ENCODE assay signal across 30 cellular contexts in the genomic region with DNA sequence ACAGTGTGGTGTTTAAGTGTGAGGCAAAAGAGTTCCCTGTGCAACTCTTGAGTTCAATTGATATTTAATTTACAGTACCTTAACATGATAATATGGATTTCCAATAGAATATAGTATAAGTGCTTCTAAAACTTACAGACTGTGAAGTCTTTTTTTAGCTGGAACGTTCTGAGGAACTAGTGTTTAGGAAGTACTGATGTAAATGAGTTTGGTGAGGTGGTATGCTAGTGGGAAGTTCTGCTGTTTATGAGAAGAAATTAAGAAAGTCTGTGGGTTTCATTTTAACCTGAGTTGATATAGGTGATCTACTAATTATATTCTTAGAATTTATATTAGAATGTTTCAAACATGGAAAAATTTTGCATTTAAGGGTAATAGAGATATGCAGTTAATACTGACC. TPM values are rescaled to one million over a fixed set of nuclear protein-coding genes. Genes with fewer than 3 reads are reported as not detected.
DNase-seq lines count a peak whose midpoint lies in the region; ATAC-seq and TF ChIP-seq lines count a peak whose summit lies in the region.
"Had no signal": no experiment of that assay in that cellular context is flagged by ENCODE, and none has a peak within 500 bp of the region (broad histone marks: within the 10 kb centered on the region; RNA-seq: fewer than 3 reads in every experiment).

No MANE protein-coding gene starts in this region.

- H3K4me1 ChIP-seq in mammary epithelial cell (ENCODE audit: insufficient read depth, low read length) = peaks cover 9% of the 10 kb centered on the region
- H3K4me1 ChIP-seq: adrenal gland, HAP-1 had no signal

- ATAC-seq in memory B cell (ENCODE audit: low read depth) (peak; percentile 41), HG03175 (IDR thresholded peaks at IDR 0.05; ENCODE audit: unreplicated experiment) (no peak)
- ATAC-seq: GM12878, Panc1, SK-N-SH treated with all-trans-retinoic acid at 6 μM for 48 hours had no signal

- no peak overlapping the region for H2AFZ ChIP-seq in mammary epithelial cell (ENCODE audit: low read depth, low read length)

- H3K9me3 Mint-ChIP-seq in MCF 10A (ENCODE audit: unreplicated experiment) (no peaks in the 10 kb centered on the region), memory B cell (no peaks in the 10 kb centered on the region)
- no peaks in the 10 kb centered on the region for H3K9me3 Mint-ChIP-seq in activated naive CD8-positive, alpha-beta T cell (ENCODE audit: low read depth)
- no peaks in the 10 kb centered on the region for H3K9me3 Mint-ChIP-seq in T-helper 2 cell treated with Interferon-gamma antibody and Interleukin-4, amounts not matched to agents 5 μg/mL and 100 μg/mL, for 36 hours
- H3K9me3 Mint-ChIP-seq: nephron; T-helper 1 cell treated with Interleukin-12 subunit alpha and Interleukin-12 subunit beta and Interleukin-4 antibody, amounts not matched to agents 30 μg/mL and 1 μg/mL, for 36 hours had no signal

- no peak overlapping the region for H3K27ac ChIP-seq in mammary epithelial cell (ENCODE audit: insufficient read depth, low read depth, low read length)
- H3K27ac ChIP-seq: adrenal gland, brain microvascular endothelial cell, ovary, stomach had no signal

- dilution Hi-C loops in mammary epithelial cell (cut with HindIII; ENCODE audit: low sequenced_read_pairs) = no loop called here

- H3K4me3 ChIP-seq in mammary epithelial cell (replicated peaks in 1 of 3; ENCODE audit: insufficient read depth in 1 of 3, low read depth in 2 of 3, low read length in 3 of 3) = no peak overlapping the region
- H3K4me3 ChIP-seq: adrenal gland, GM12878, HAP-1, ovary, stomach had no signal

- H3K27me3 ChIP-seq in mammary epithelial cell (ENCODE audit: insufficient read depth, low read length) = no peaks in the 10 kb centered on the region
- H3K27me3 ChIP-seq: adrenal gland, brain microvascular endothelial cell, ovary, stomach had no signal

- WGBS in mammary epithelial cell (ENCODE audit: low coverage, missing lambda C conversion rate) = 56% methylated on average over 1 of the region's 1 CpG

- POLR2A ChIA-PET in MCF 10A (lab: Yijun Ruan, JAX) = interaction anchor here (0.8 to 2.9 kb wide), 10 partner anchors 8 to 578 kb away, joined by 3 to 14 read pairs (median 3); a partner anchor contains a TSS

- intact Hi-C loops in MCF 10A (cut with micrococcal nuclease) (no loop called here), mammary epithelial cell (cut with micrococcal nuclease) (no loop called here)

- H3K4me3 Mint-ChIP-seq in MCF 10A (ENCODE audit: unreplicated experiment) (no peak overlapping the region), memory B cell (no peak overlapping the region)
- H3K4me3 Mint-ChIP-seq in activated naive CD8-positive, alpha-beta T cell = no peak overlapping the region
- H3K4me3 Mint-ChIP-seq in T-helper 2 cell treated with Interferon-gamma antibody and Interleukin-4, amounts not matched to agents 5 μg/mL and 100 μg/mL, for 36 hours = no peak overlapping the region
- H3K4me3 Mint-ChIP-seq: nephron; T-helper 1 cell treated with Interleukin-12 subunit alpha and Interleukin-12 subunit beta and Interleukin-4 antibody, amounts not matched to agents 30 μg/mL and 1 μg/mL, for 36 hours had no signal

- no peak overlapping the region for H3K9ac ChIP-seq in mammary epithelial cell (ENCODE audit: insufficient read depth, low read length)

- BruUV-seq in MCF 10A (replicated peaks; lab: Mats Ljungman, UMichigan) (no TSS peak), mammary epithelial cell (replicated peaks; lab: Mats Ljungman, UMichigan) (no TSS peak)

- DNase-seq in MCF 10A (ENCODE audit: unreplicated experiment) = no peak
- no peak for DNase-seq in mammary epithelial cell
- DNase-seq in memory B cell (ENCODE audit: low spot score in 2 of 2) = no peak
- no peak for DNase-seq in T-helper 2 cell treated with Interferon-gamma antibody and Interleukin-4, amounts not matched to agents 5 μg/mL and 100 μg/mL, for 36 hours (ENCODE audit: low spot score)
- no peak for DNase-seq in NCI-H146 treated with DMSO at 0.1 percent for 48 hours (lab: John Stamatoyannopoulos, UW; ENCODE audit: unreplicated experiment)
- DNase-seq: ACHN; activated CD4-positive, alpha-beta T cell treated with anti-CD3 and anti-CD28 coated beads, Interleukin-2, amount 50 U/mL, for 48 hours; activated CD4-positive, CD25-positive, alpha-beta regulatory T cell treated with anti-CD3 and anti-CD28 coated beads, Interleukin-2, amount 50 U/mL, for 72 hours; activated effector memory CD4-positive, alpha-beta T cell treated with anti-CD3 and anti-CD28 coated beads, Interleukin-2, amount 50 U/mL, for 16 hours; adrenal gland; brain microvascular endothelial cell; DMS153; kidney glomerular epithelial cell; MV-4-11; NCI-H1436; NCI-H226; NCI-H69; ovary; Right ventricle myocardium superior; small intestine; stimulated activated CD4-positive, alpha-beta T cell treated with anti-CD3 and anti-CD28 coated beads, Interleukin-1b, Interleukin-23, amount 100 ng/mL, for 48 hours; stomach had no signal

- no peaks in the 10 kb centered on the region for H4K20me1 ChIP-seq in mammary epithelial cell (ENCODE audit: insufficient read depth, low read length)

- H3K36me3 Mint-ChIP-seq in MCF 10A (ENCODE audit: insufficient read depth, unreplicated experiment) = peaks cover 88% of the 10 kb centered on the region
- peaks cover 2% of the 10 kb centered on the region for H3K36me3 Mint-ChIP-seq in activated naive CD8-positive, alpha-beta T cell
- peaks cover 11% of the 10 kb centered on the region for H3K36me3 Mint-ChIP-seq in memory B cell
- peaks cover 46% of the 10 kb centered on the region for H3K36me3 Mint-ChIP-seq in T-helper 2 cell treated with Interferon-gamma antibody and Interleukin-4, amounts not matched to agents 5 μg/mL and 100 μg/mL, for 36 hours (ENCODE audit: low read depth)

- H3K9me3 ChIP-seq in mammary epithelial cell (replicated peaks; ENCODE audit: insufficient read depth, low read length) = no peaks in the 10 kb centered on the region
- H3K9me3 ChIP-seq: adrenal gland, HAP-1, ovary, stomach had no signal

- H3K79me2 ChIP-seq in mammary epithelial cell (ENCODE audit: insufficient read depth, low read length) = peaks cover 72% of the 10 kb centered on the region

- CTCF ChIA-PET in MCF 10A (lab: Yijun Ruan, JAX) = interaction anchor here (0.7 to 0.9 kb wide), 2 partner anchors 10 to 11 kb away, joined by 3 read pairs; no protein-coding TSS in a partner anchor
- CTCF ChIA-PET in mammary epithelial cell (lab: Charles Lee; ENCODE audit: low non-redundant PET) = no interaction called here

- H3K27me3 Mint-ChIP-seq in MCF 10A (ENCODE audit: insufficient read depth, unreplicated experiment) (no peaks in the 10 kb centered on the region), memory B cell (no peaks in the 10 kb centered on the region)
- H3K27me3 Mint-ChIP-seq in activated naive CD8-positive, alpha-beta T cell = no peaks in the 10 kb centered on the region
- no peaks in the 10 kb centered on the region for H3K27me3 Mint-ChIP-seq in T-helper 2 cell treated with Interferon-gamma antibody and Interleukin-4, amounts not matched to agents 5 μg/mL and 100 μg/mL, for 36 hours (ENCODE audit: low read depth)

- TF ChIP-seq CTCF in MCF 10A (IDR thresholded peaks at IDR 0.05; ENCODE audit: unreplicated experiment) = no peak
- no peak for TF ChIP-seq CTCF in mammary epithelial cell (conservative IDR thresholded peaks at IDR 0.05 in 1 of 2, IDR thresholded peaks at IDR 0.05 in 1 of 2; ENCODE audit: extremely low read depth in 1 of 2, insufficient read depth in 1 of 2, low read depth in 1 of 2, low read length in 2 of 2)

- H3K36me3 ChIP-seq in mammary epithelial cell (ENCODE audit: insufficient read depth, low read length) = peaks cover 52% of the 10 kb centered on the region
- H3K36me3 ChIP-seq: ovary had no signal

- no peak overlapping the region for H3K4me2 ChIP-seq in mammary epithelial cell (ENCODE audit: insufficient read depth, low read depth, low read length)

- peaks cover 8% of the 10 kb centered on the region for H3K4me1 Mint-ChIP-seq in MCF 10A (ENCODE audit: insufficient read depth, unreplicated experiment)
- H3K4me1 Mint-ChIP-seq in activated naive CD8-positive, alpha-beta T cell (ENCODE audit: low read depth) = peaks cover 9% of the 10 kb centered on the region
- H3K4me1 Mint-ChIP-seq in memory B cell = peaks cover 23% of the 10 kb centered on the region
- H3K4me1 Mint-ChIP-seq in T-helper 2 cell treated with Interferon-gamma antibody and Interleukin-4, amounts not matched to agents 5 μg/mL and 100 μg/mL, for 36 hours (ENCODE audit: low read depth) = peaks cover 15% of the 10 kb centered on the region
- H3K4me1 Mint-ChIP-seq: nephron had no signal

- peak overlapping the region; percentile 43 for H3K27ac Mint-ChIP-seq in MCF 10A (ENCODE audit: low read depth, unreplicated experiment)
- peak overlapping the region; percentile 61 for H3K27ac Mint-ChIP-seq in activated naive CD8-positive, alpha-beta T cell
- H3K27ac Mint-ChIP-seq in memory B cell = peak overlapping the region; percentile 84
- no peak overlapping the region for H3K27ac Mint-ChIP-seq in T-helper 2 cell treated with Interferon-gamma antibody and Interleukin-4, amounts not matched to agents 5 μg/mL and 100 μg/mL, for 36 hours
- H3K27ac Mint-ChIP-seq: nephron; T-helper 1 cell treated with Interleukin-12 subunit alpha and Interleukin-12 subunit beta and Interleukin-4 antibody, amounts not matched to agents 30 μg/mL and 1 μg/mL, for 36 hours had no signal

- in situ Hi-C loops in mammary epithelial cell (cut with MboI; ENCODE audit: low sequenced_read_pairs in 2 of 2) = no loop called here

RNA-seq across cellular contexts. Expression of a gene that starts 32.0 kb away (rescaled TPM):
- 47.5 and 51.7 TPM in 2 replicates for total RNA-seq in MCF 10A (2022)
- total RNA-seq in mammary epithelial cell = 10 to 100 TPM; 23.0 to 37.4 TPM
- 76.2 TPM for polyA plus RNA-seq in mammary epithelial cell
- polyA minus RNA-seq in mammary epithelial cell = 3.1 TPM

RNA-seq across cellular contexts. Expression of a gene that starts 32.2 kb away (rescaled TPM):
- total RNA-seq in MCF 10A (2022) (205 and 228 TPM in 2 replicates), mammary epithelial cell (100 to 1,000 TPM; 177 to 211 TPM)
- 44.4 TPM for polyA plus RNA-seq in mammary epithelial cell
- 106 TPM for polyA minus RNA-seq in mammary epithelial cell

RNA-seq across cellular contexts. Expression of a gene that starts 55.5 kb away (rescaled TPM):
- total RNA-seq in MCF 10A (2022) = 240 and 288 TPM in 2 replicates
- total RNA-seq in mammary epithelial cell = 100 to 1,000 TPM; 266 to 356 TPM
- polyA plus RNA-seq in mammary epithelial cell = 267 TPM
- 336 TPM for polyA minus RNA-seq in mammary epithelial cell
